8 cellular contexts compared by ENCODE assay signal in the genomic region with DNA sequence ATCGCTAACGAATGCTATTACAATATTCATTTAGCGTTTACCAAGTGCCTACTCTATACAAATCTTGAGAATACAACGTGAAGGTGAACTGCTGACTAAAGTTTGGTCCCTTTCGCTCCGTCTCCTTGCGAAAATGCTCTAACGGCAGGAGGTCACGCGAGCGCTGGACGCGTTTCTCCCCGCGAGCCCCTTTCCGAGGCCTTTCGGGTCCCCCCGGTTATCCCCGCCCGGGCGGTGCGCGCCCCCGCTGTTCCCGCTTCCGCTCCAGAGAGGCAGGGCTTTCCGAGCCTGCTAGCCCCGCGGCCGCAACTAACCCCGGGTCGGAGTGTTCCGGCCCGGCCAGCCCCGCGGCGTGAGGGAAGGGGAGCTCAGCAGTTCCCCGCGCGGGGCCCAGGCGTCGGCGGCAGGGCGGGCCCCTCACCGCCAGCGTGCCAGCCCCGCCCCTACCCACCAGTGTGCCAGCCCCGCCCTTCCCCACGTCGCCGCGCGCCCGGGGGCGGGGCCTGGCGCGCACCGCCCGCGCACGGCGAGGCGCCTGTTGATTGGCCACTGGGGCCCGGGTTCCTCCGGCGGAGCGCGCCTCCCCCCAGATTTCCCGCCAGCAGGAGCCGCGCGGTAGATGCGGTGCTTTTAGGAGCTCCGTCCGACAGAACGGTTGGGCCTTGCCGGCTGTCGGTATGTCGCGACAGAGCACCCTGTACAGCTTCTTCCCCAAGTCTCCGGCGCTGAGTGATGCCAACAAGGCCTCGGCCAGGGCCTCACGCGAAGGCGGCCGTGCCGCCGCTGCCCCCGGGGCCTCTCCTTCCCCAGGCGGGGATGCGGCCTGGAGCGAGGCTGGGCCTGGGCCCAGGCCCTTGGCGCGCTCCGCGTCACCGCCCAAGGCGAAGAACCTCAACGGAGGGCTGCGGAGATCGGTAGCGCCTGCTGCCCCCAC. TPM values are rescaled to one million over a fixed set of nuclear protein-coding genes. Genes with fewer than 3 reads are reported as not detected.
DNase-seq lines count a peak whose midpoint lies in the region; ATAC-seq and TF ChIP-seq lines count a peak whose summit lies in the region.

Gene MSH6 (plus strand): TSS at position 589 of the 934 bp plus-strand sequence. CDS start 89 bp downstream, at position 678.

- H3K4me1 ChIP-seq in colonic mucosa: peaks cover 6% of the 10 kb centered on the region

- intact Hi-C loops in colonic mucosa (cut with DNase I): no loop called here

- peak; percentile 76 for ATAC-seq in HG03457 (IDR thresholded peaks at IDR 0.05; ENCODE audit: unreplicated experiment)

- H3K27me3 ChIP-seq in BJ (ENCODE audit: control insufficient read depth, insufficient read depth, low read length): no peaks in the 10 kb centered on the region
- no peaks in the 10 kb centered on the region for H3K27me3 ChIP-seq in colonic mucosa

- peak within 1 kb of the TSS; percentile 99 for H3K27ac ChIP-seq in colonic mucosa

- no peaks in the 10 kb centered on the region; the same call in 1 of the 2 replicates for H3K36me3 ChIP-seq in BJ (ENCODE audit: control insufficient read depth, insufficient read depth, low read length)
- no peaks in the 10 kb centered on the region for H3K36me3 ChIP-seq in colonic mucosa

- POLR2A ChIA-PET in BJ (lab: Charles Lee): interaction anchor here (0.6 to 1.0 kb wide), 2 partner anchors 40 to 124 kb away, joined by 5 to 6 read pairs; no protein-coding TSS in a partner anchor

- H3K4me3 ChIP-seq in BJ (ENCODE audit: low read depth, low read length): peak within 1 kb of the TSS; percentile 89
- peak within 1 kb of the TSS; percentile 89 for H3K4me3 ChIP-seq in colonic mucosa

- H3K9me3 ChIP-seq in colonic mucosa: no peaks in the 10 kb centered on the region

- CTCF ChIA-PET in BJ (lab: Yijun Ruan, JAX): interaction anchor here (0.9 to 2.0 kb wide), 5 partner anchors 15 to 395 kb away, joined by 3 to 10 read pairs (median 3); no protein-coding TSS in a partner anchor

- TF ChIP-seq CTCF in BJ (IDR thresholded peaks at IDR 0.05; ENCODE audit: insufficient read depth, low read depth, low read length): no peak
- no peak for TF ChIP-seq CTCF in colonic mucosa (IDR thresholded peaks at IDR 0.05)

- peak within 1 kb of the TSS; percentile 72 to 91 for H3K9ac ChIP-seq in colonic mucosa (ENCODE audit: low read depth in 2 of 2, low read length in 2 of 2)

- DNase-seq in BJ (ENCODE audit: low read depth) (peak; percentile 39), GM19240 (ENCODE audit: insufficient read length, low spot score) (peak; percentile 89), NCI-H524 (lab: John Stamatoyannopoulos, UW) (peak; percentile 76 to 95), colonic mucosa (peak; percentile 90), left kidney (ENCODE audit: low read depth, low spot score) (peak; percentile 97)
- DNase-seq in activated CD4-positive, alpha-beta T cell treated with anti-CD3 and anti-CD28 coated beads for 48 hours: peak; percentile 90
- DNase-seq in stimulated activated CD4-positive, alpha-beta T cell treated with anti-CD3 and anti-CD28 coated beads, Interleukin-2, amount 100 ng/mL, for 24 hours: peak; percentile 89

RNA-seq across cellular contexts. Expression of gene MSH6, which starts in this region (rescaled TPM):
- 13.7 and 26.2 TPM in 2 replicates for polyA plus RNA-seq in BJ (2011; rRNA removed)
- polyA minus RNA-seq in BJ (2011; rRNA and poly(A)+ RNA removed): 11.4 and 14.9 TPM in 2 replicates
- 10 to 100 TPM; 25.7 to 67.4 TPM for total RNA-seq in colonic mucosa

Comparison
In these comparisons a context has a peak if more than half of its experiments do, and no peak if none do; other contexts are left out.
1. Peak in every context shown above with its lines: DNase-seq, ATAC-seq, H3K4me3 ChIP-seq and H3K27ac ChIP-seq.
2. DNase-seq: peak in every context shown above with its lines; median percentile 97 in left kidney; 90 in activated CD4-positive, alpha-beta T cell treated with anti-CD3 and anti-CD28 coated beads for 48 hours; 90 in colonic mucosa; 89 in GM19240; 89 in stimulated activated CD4-positive, alpha-beta T cell treated with anti-CD3 and anti-CD28 coated beads, Interleukin-2, amount 100 ng/mL, for 24 hours; 86 in NCI-H524; 39 in BJ.